In the genomic region with DNA sequence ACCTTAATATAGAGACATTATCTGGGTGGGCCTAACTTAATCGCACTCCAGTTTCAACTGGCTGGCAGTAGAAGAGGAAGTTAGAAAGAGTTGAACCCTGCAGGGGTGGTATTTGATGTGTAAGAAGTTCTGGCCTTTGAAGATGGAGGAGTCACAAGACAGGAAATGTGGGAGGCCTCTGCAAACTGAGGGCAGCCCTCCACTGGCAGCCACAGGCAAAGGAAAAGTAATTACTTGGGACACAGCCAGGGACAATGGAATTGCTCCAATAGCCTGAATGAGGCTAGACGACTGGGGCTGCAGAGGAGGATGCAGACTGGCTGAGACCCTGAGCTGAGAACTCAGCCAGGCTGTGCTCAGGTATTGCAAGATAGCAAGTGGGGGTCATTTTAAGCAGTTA, we compare ENCODE assay signal across 16 cellular contexts.
DNase-seq lines count a peak whose midpoint lies in the region; ATAC-seq lines count a peak whose summit lies in the region.
"Had no signal": no experiment of that assay in that cellular context is flagged by ENCODE, and none has a peak within 500 bp of the region (broad histone marks: within the 10 kb centered on the region; RNA-seq: fewer than 3 reads in every experiment).

No MANE protein-coding gene starts in this region.

- H3K9me3 ChIP-seq in SK-N-MC (ENCODE audit: low read depth, low read length): no peaks in the 10 kb centered on the region

- H3K4me3 Mint-ChIP-seq in stimulated activated naive CD8-positive, alpha-beta T cell treated with anti-CD3 and anti-CD28 coated beads, Interleukin-15, amount 100 ng/mL, for 72 hours: no peak overlapping the region
- H3K4me3 Mint-ChIP-seq: B cell, naive B cell had no signal

- no peak for ATAC-seq in GM18868 (IDR thresholded peaks at IDR 0.05; ENCODE audit: unreplicated experiment)
- ATAC-seq in stimulated activated naive CD8-positive, alpha-beta T cell treated with anti-CD3 and anti-CD28 coated beads, Interleukin-15, amount 100 ng/mL, for 72 hours: no peak
- no peak for ATAC-seq in HG02870 (IDR thresholded peaks at IDR 0.05; ENCODE audit: unreplicated experiment)
- ATAC-seq: HepG2; stimulated activated naive CD8-positive, alpha-beta T cell treated with anti-CD3 and anti-CD28 coated beads, Interleukin-15, Interleukin-2, amounts not matched to agents 100 U/mL and 50 U/mL, for 24 hours had no signal

- H3K4me1 Mint-ChIP-seq in stimulated activated naive CD8-positive, alpha-beta T cell treated with anti-CD3 and anti-CD28 coated beads, Interleukin-15, amount 100 ng/mL, for 72 hours: peaks cover 6% of the 10 kb centered on the region
- H3K4me1 Mint-ChIP-seq: B cell, naive B cell had no signal

- H3K9ac ChIP-seq in SK-N-MC (ENCODE audit: insufficient read length): no peak overlapping the region

- peak overlapping the region in 1 of 2 donors; percentile 5 for H3K27ac Mint-ChIP-seq in stimulated activated naive CD8-positive, alpha-beta T cell treated with anti-CD3 and anti-CD28 coated beads, Interleukin-15, amount 100 ng/mL, for 72 hours
- H3K27ac Mint-ChIP-seq: B cell, naive B cell had no signal

- no peaks in the 10 kb centered on the region for H3K27me3 Mint-ChIP-seq in stimulated activated naive CD8-positive, alpha-beta T cell treated with anti-CD3 and anti-CD28 coated beads, Interleukin-15, amount 100 ng/mL, for 72 hours
- H3K27me3 Mint-ChIP-seq: B cell, naive B cell had no signal

- H3K36me3 ChIP-seq in SK-N-MC (ENCODE audit: insufficient read depth, low read length): no peaks in the 10 kb centered on the region
- H3K36me3 ChIP-seq: heart right ventricle had no signal

- H3K4me3 ChIP-seq in SK-N-MC: no peak overlapping the region
- H3K4me3 ChIP-seq: heart right ventricle had no signal

- peak; percentile 39 for DNase-seq in A172 (ENCODE audit: low spot score)
- DNase-seq in HCEC 1CT: peak; percentile 78
- DNase-seq in SK-N-MC (ENCODE audit: low read depth, low spot score): peak; percentile 20
- DNase-seq in glomerular visceral epithelial cell (ENCODE audit: extremely low spot score): peak; percentile 39
- no peak for DNase-seq in stimulated activated naive CD8-positive, alpha-beta T cell treated with anti-CD3 and anti-CD28 coated beads, Interleukin-15, amount 100 ng/mL, for 72 hours
- DNase-seq in inferior parietal cortex (ENCODE audit: extremely low spot score): no peak
- DNase-seq: cerebellar nuclear complex; naive B cell; NCI-H524; stimulated activated naive CD8-positive, alpha-beta T cell treated with anti-CD3 and anti-CD28 coated beads, Interleukin-15, Interleukin-2, amounts not matched to agents 100 U/mL and 50 U/mL, for 24 hours; T-helper 2 cell had no signal

- no peak overlapping the region for H3K27ac ChIP-seq in SK-N-MC
- H3K27ac ChIP-seq: heart right ventricle had no signal

- peaks cover 0 to 16% of the 10 kb centered on the region in 2 donors for H3K9me3 Mint-ChIP-seq in stimulated activated naive CD8-positive, alpha-beta T cell treated with anti-CD3 and anti-CD28 coated beads, Interleukin-15, amount 100 ng/mL, for 72 hours

Comparison
In these comparisons a context has a peak if more than half of its experiments do, and no peak if none do; other contexts are left out.
1. DNase-seq: peak in A172 (single experiment), HCEC 1CT (single experiment), SK-N-MC (single experiment) and glomerular visceral epithelial cell (single experiment); none in stimulated activated naive CD8-positive, alpha-beta T cell treated with anti-CD3 and anti-CD28 coated beads, Interleukin-15, amount 100 ng/mL, for 72 hours (0 of 2) and inferior parietal cortex (single experiment).